Comparison of ENCODE assay signal across 4 cellular contexts in the genomic region with DNA sequence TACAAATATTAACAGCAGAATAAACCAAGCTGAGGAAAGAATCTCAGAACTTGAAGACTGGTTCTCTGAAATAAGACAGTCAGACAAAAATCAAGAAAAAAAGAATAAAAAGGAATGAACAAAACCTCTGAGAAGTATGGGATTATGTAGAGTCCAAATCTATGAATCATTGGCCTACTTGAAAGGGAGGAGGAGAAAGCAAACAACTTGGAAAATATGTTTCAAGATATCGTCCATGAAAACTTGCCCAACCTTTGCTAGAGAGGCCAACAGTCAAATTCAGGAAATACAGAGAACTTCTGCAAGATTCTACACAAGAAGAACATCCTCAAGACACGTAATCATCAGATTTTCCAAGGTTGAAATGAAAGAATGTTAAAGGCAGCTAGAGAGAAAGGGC. TPM values are rescaled to one million over a fixed set of nuclear protein-coding genes. Genes with fewer than 3 reads are reported as not detected.
"Had no signal": no experiment of that assay in that cellular context is flagged by ENCODE, and none has a peak within 500 bp of the region (broad histone marks: within the 10 kb centered on the region; RNA-seq: fewer than 3 reads in every experiment).

No MANE protein-coding gene starts in this region.

RNA-seq across cellular contexts. Expression of a gene that starts 6.5 kb away (rescaled TPM):
- total RNA-seq: activated CD4-positive, alpha-beta T cell treated with anti-CD3 and anti-CD28 coated beads, Interleukin-2, amount 10 ng/mL, durations not matched to agents 24 days and 14 days; activated CD8-positive, alpha-beta T cell treated with anti-CD3 and anti-CD28 coated beads for 36 hours; activated T-cell treated with anti-CD3 and anti-CD28 coated beads, Interleukin-2, amount 50 U/mL, for 72 hours; Peyer's patch had no signal
